Comparison of ENCODE assay signal across 25 cellular contexts in the genomic region with DNA sequence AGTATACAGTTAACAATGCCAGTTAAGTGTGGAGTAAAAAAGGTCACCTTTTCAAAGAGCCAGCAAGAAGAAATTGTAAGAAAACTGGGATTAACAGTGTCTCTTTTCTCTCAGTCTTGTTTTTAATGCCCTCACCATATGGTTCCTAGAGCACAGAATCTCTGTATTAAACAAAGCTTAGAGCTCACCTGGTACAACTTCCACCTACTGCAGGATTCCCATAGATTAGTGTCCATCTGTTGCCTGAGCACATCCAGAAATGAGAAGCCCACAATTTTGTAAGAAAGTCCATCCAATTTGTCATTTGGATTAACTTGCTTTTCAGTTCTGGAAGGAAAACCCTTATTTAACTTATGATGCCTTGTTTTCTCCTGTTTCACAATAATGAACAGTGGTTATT.
"Had no signal": no experiment of that assay in that cellular context is flagged by ENCODE, and none has a peak within 500 bp of the region (broad histone marks: within the 10 kb centered on the region; RNA-seq: fewer than 3 reads in every experiment).

No MANE protein-coding gene starts in this region.

- H3K27me3 ChIP-seq: MG63, SJSA1 had no signal

- H3K4me1 ChIP-seq: SJSA1 had no signal

- H3K4me3 ChIP-seq: MG63, SJSA1 had no signal

- H3K9me3 ChIP-seq: MG63, SK-N-SH had no signal

- H3K27ac ChIP-seq: SJSA1 had no signal

- DNase-seq: activated CD4-positive, alpha-beta T cell treated with anti-CD3 and anti-CD28 coated beads for 36 hours; activated CD4-positive, alpha-beta T cell treated with anti-CD3 and anti-CD28 coated beads, Interleukin-2, amount 10 ng/mL, durations not matched to agents 7 days and 5 days; activated CD4-positive, alpha-beta T cell treated with anti-CD3 and anti-CD28 coated beads, Interleukin-2, amount 50 U/mL, for 48 hours; activated CD8-positive, alpha-beta T cell treated with anti-CD3 and anti-CD28 coated beads, Interleukin-2, amount 10 ng/mL, durations not matched to agents 7 days and 5 days; activated effector memory CD4-positive, alpha-beta T cell treated with Interleukin-2 at 50 U/mL for 16 hours; activated naive CD4-positive, alpha-beta T cell treated with anti-CD3 and anti-CD28 coated beads, Interleukin-2, amount 10 ng/mL, durations not matched to agents 7 days and 5 days; activated naive CD8-positive, alpha-beta T cell treated with anti-CD3 and anti-CD28 coated beads, Interleukin-2, amount 50 U/mL, for 24 hours; activated T-cell treated with anti-CD3 and anti-CD28 coated beads, Interleukin-2, amount 50 U/mL, for 48 hours; anterior cingulate cortex; Kasumi-1; MG63; NCI-H1048; NCI-H1105 treated with DMSO at 0.1 percent for 48 hours; NCI-H1436; NCI-H1694; NCI-H1930; NCI-H2081 treated with DMSO at 0.1 percent for 48 hours; NCI-H226; NCI-H774; SHP77; SK-N-SH had no signal

- H3K36me3 ChIP-seq: MG63, SJSA1 had no signal

- ATAC-seq: activated CD4-positive, alpha-beta T cell treated with anti-CD3 and anti-CD28 coated beads for 36 hours; activated CD4-positive, CD25-positive, alpha-beta regulatory T cell treated with anti-CD3 and anti-CD28 coated beads, Interleukin-2, amount 50 U/mL, for 24 hours; activated CD8-positive, alpha-beta T cell treated with anti-CD3 and anti-CD28 coated beads, Interleukin-2, amount 10 ng/mL, durations not matched to agents 7 days and 5 days; activated naive CD8-positive, alpha-beta T cell treated with anti-CD3 and anti-CD28 coated beads, Interleukin-2, amount 50 U/mL, for 24 hours; Panc1; WTC11 had no signal
